In genomic region chr1:175129997-175130648, GRCh38 we compare ENCODE assay signal across 10 cellular contexts.
DNase-seq lines count a peak whose midpoint lies in the region; ATAC-seq and TF ChIP-seq lines count a peak whose summit lies in the region.
"Had no signal": no experiment of that assay in that cellular context is flagged by ENCODE, and none has a peak within 500 bp of the region (broad histone marks: within the 10 kb centered on the region; RNA-seq: fewer than 3 reads in every experiment).

No MANE protein-coding gene starts in this region.

- no peak overlapping the region for H3K4me2 ChIP-seq in PC-3 (ENCODE audit: low read length)

- H3K4me1 Mint-ChIP-seq in activated naive CD8-positive, alpha-beta T cell treated with anti-CD3 and anti-CD28 coated beads for 36 hours: no peaks in the 10 kb centered on the region

- H3K4me3 ChIP-seq in HUES6 (ENCODE audit: low read depth, low read length) (no peak overlapping the region), PC-3 (ENCODE audit: low read length) (no peak overlapping the region), right atrium auricular region (no peak overlapping the region), gastrocnemius medialis (no peak overlapping the region)

- no peaks in the 10 kb centered on the region for H3K27me3 ChIP-seq in HUES6 (ENCODE audit: control insufficient read depth, insufficient read depth, low read length)
- no peaks in the 10 kb centered on the region for H3K27me3 ChIP-seq in PC-3 (ENCODE audit: low read length)
- H3K27me3 ChIP-seq in right atrium auricular region: no peaks in the 10 kb centered on the region
- H3K27me3 ChIP-seq in gastrocnemius medialis: no peaks in the 10 kb centered on the region

- H3K9me2 ChIP-seq in PC-3 (replicated peaks; ENCODE audit: low read length): no peaks in the 10 kb centered on the region

- no peak overlapping the region for H3K27ac Mint-ChIP-seq in activated naive CD8-positive, alpha-beta T cell treated with anti-CD3 and anti-CD28 coated beads for 36 hours
- H3K27ac Mint-ChIP-seq: natural killer cell treated with Interleukin-12 subunit alpha and Interleukin-12 subunit beta and Interleukin-15 and Interleukin-18, amount 100 ng/mL, for 72 hours had no signal

- H3K4me1 ChIP-seq in HUES6 (ENCODE audit: control insufficient read depth, insufficient read depth, low read length) (peaks cover 21% of the 10 kb centered on the region), PC-3 (ENCODE audit: insufficient read depth, low read length) (no peaks in the 10 kb centered on the region), right atrium auricular region (peaks cover 0 to 46% of the 10 kb centered on the region in 2 donors), gastrocnemius medialis (peaks cover 6 to 29% of the 10 kb centered on the region in 2 donors)

- no peaks in the 10 kb centered on the region for H3F3A ChIP-seq in PC-3 (ENCODE audit: low read length, unreplicated experiment)

- no peaks in the 10 kb centered on the region for H3K79me2 ChIP-seq in PC-3 (ENCODE audit: low read length)

- 0 out of 2 replicates have a peak, but pooled peaks have one; percentile 22 for TF ChIP-seq CTCF in PC-3 (conservative IDR thresholded peaks at IDR 0.05; ENCODE audit: low read depth, low read length)
- TF ChIP-seq CTCF in right atrium auricular region (IDR thresholded peaks at IDR 0.05): no peak
- no peak for TF ChIP-seq CTCF in gastrocnemius medialis (IDR thresholded peaks at IDR 0.05 in 4 of 5, conservative IDR thresholded peaks at IDR 0.05 in 1 of 5)

- TF ChIP-seq POLR2A in gastrocnemius medialis (IDR thresholded peaks at IDR 0.05): no peak

- no peak overlapping the region for H2AFZ ChIP-seq in PC-3 (ENCODE audit: low read length)

- H3K4me3 Mint-ChIP-seq in activated naive CD8-positive, alpha-beta T cell treated with anti-CD3 and anti-CD28 coated beads for 36 hours: no peak overlapping the region
- H3K4me3 Mint-ChIP-seq: natural killer cell treated with Interleukin-12 subunit alpha and Interleukin-12 subunit beta and Interleukin-15 and Interleukin-18, amount 100 ng/mL, for 72 hours had no signal

- DNase-seq in PC-3 (peak; percentile 17), right atrium auricular region (ENCODE audit: low spot score) (peak; percentile 48), gastrocnemius medialis (no peak), HPDE6-E6E7 (ENCODE audit: extremely low spot score) (no peak), NCI-H226 (no peak)
- no peak for DNase-seq in activated naive CD8-positive, alpha-beta T cell treated with anti-CD3 and anti-CD28 coated beads for 36 hours
- DNase-seq: effector CD8-positive, alpha-beta T cell had no signal

- intact Hi-C loops in PC-3 (cut with micrococcal nuclease) (no loop called here), gastrocnemius medialis (cut with DNase I; ENCODE audit: low total_unique reads) (no loop called here)

- POLR2A ChIA-PET in PC-3 (lab: Charles Lee; ENCODE audit: unreplicated experiment): no interaction called here

- no peaks in the 10 kb centered on the region for H3K9me3 Mint-ChIP-seq in activated naive CD8-positive, alpha-beta T cell treated with anti-CD3 and anti-CD28 coated beads for 36 hours
- H3K9me3 Mint-ChIP-seq: natural killer cell treated with Interleukin-12 subunit alpha and Interleukin-12 subunit beta and Interleukin-15 and Interleukin-18, amount 100 ng/mL, for 72 hours had no signal

- H4K20me1 ChIP-seq in PC-3 (ENCODE audit: low read length): no peaks in the 10 kb centered on the region

- H3K27ac ChIP-seq in HUES6 (ENCODE audit: low read depth, low read length) (peak overlapping the region; percentile 76), PC-3 (ENCODE audit: low read length) (no peak overlapping the region), right atrium auricular region (peak overlapping the region in 1 of 2 donors; percentile 13), gastrocnemius medialis (peak overlapping the region in 3 of 4 donors; percentile 29 to 40 (median 30))

- H3K36me3 ChIP-seq in HUES6 (ENCODE audit: control insufficient read depth, insufficient read depth, low read length) (no peaks in the 10 kb centered on the region), PC-3 (ENCODE audit: low read depth, low read length) (no peaks in the 10 kb centered on the region), right atrium auricular region (no peaks in the 10 kb centered on the region), gastrocnemius medialis (no peaks in the 10 kb centered on the region)

- CTCF ChIA-PET in PC-3 (lab: Charles Lee): no interaction called here

- H3K9ac ChIP-seq in HUES6 (ENCODE audit: low read length): peak overlapping the region; percentile 41
- H3K9ac ChIP-seq in PC-3 (ENCODE audit: low read length): no peak overlapping the region

- in situ Hi-C loops in gastrocnemius medialis (cut with MboI; ENCODE audit: low sequenced_read_pairs in 4 of 4): loop anchor here (10.0 to 25.0 kb wide), 2 partner anchors 95 to 757 kb away; no protein-coding TSS in a partner anchor

- no TSS peak for BruUV-seq in PC-3 (replicated peaks; lab: Mats Ljungman, UMichigan)

- peaks cover 9% of the 10 kb centered on the region for H3K27me3 Mint-ChIP-seq in activated naive CD8-positive, alpha-beta T cell treated with anti-CD3 and anti-CD28 coated beads for 36 hours

- no peaks in the 10 kb centered on the region for H3K9me3 ChIP-seq in HUES6 (ENCODE audit: control insufficient read depth, insufficient read depth, low read depth, low read length)
- no peaks in the 10 kb centered on the region for H3K9me3 ChIP-seq in PC-3 (ENCODE audit: low read length)
- H3K9me3 ChIP-seq in right atrium auricular region: no peaks in the 10 kb centered on the region
- H3K9me3 ChIP-seq in gastrocnemius medialis: no peaks in the 10 kb centered on the region

- H3K36me3 Mint-ChIP-seq in activated naive CD8-positive, alpha-beta T cell treated with anti-CD3 and anti-CD28 coated beads for 36 hours: no peaks in the 10 kb centered on the region
- H3K36me3 Mint-ChIP-seq: natural killer cell treated with Interleukin-12 subunit alpha and Interleukin-12 subunit beta and Interleukin-15 and Interleukin-18, amount 100 ng/mL, for 72 hours had no signal

- ATAC-seq in PC-3: no peak
- ATAC-seq in gastrocnemius medialis: peak in 1 of 2 donors; percentile 28
- ATAC-seq in HG03039 (IDR thresholded peaks at IDR 0.05; ENCODE audit: unreplicated experiment): no peak

Comparison
In these comparisons a context has a peak if more than half of its experiments do, and no peak if none do; other contexts are left out.
1. DNase-seq: peak in PC-3 (single experiment) and right atrium auricular region (single experiment); none in gastrocnemius medialis (0 of 2), HPDE6-E6E7 (single experiment), NCI-H226 (single experiment) and activated naive CD8-positive, alpha-beta T cell treated with anti-CD3 and anti-CD28 coated beads for 36 hours (single experiment).